Comparison of ENCODE assay signal across 9 cellular contexts in the genomic region with DNA sequence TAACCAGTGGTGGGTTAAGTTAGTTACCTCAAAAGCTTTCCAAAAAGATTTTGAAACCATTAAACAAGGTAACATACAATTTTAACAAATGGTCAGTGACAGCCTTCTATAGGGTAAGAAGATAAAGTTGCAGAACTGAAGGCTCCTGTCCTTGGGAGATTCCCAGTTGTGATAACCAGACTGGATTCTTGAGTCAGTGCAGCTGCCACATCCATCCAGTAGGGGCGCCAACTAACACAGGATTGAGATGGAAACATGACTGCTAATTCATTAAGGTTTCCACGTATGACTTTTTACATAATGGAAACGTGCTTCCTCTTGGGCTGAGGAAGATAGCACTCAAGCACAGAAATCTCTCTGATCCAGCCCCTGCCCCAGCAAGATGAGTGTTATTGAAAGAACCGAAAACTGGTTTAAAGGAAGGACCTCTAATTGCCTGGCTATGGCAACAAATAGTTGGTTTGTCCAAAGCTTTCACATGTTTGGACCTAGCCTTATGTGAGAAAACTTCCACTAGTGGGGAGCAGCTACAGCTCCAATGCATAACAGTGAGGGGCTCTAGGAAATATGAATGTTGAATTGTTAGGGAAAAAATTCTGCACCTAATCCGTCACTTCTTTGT.
A peak's percentile ranks its signal among the peaks of the same experiment; 100 is the strongest.
DNase-seq lines count a peak whose midpoint lies in the region; ATAC-seq and TF ChIP-seq lines count a peak whose summit lies in the region.
"Had no signal": no experiment of that assay in that cellular context is flagged by ENCODE, and none has a peak within 500 bp of the region (broad histone marks: within the 10 kb centered on the region; RNA-seq: fewer than 3 reads in every experiment).

No MANE protein-coding gene starts in this region.

- no peak for TF ChIP-seq POLR2A in NB4 (IDR thresholded peaks at IDR 0.05; ENCODE audit: extremely low read depth, insufficient read length)
- no peak for TF ChIP-seq POLR2A in spleen (IDR thresholded peaks at IDR 0.05)

- peaks cover 0 to 15% (median 0%) of the 10 kb centered on the region in 8 donors for H3K9me3 ChIP-seq in spleen

- WGBS in spleen, 5 donors = 57 to 66% (median 60%) methylated on average over 5 of the region's 5 CpGs

- no peaks in the 10 kb centered on the region for H3K4me1 ChIP-seq in spleen

- H3K27ac ChIP-seq in spleen = no peak overlapping the region

- H3K27me3 ChIP-seq in spleen (replicated peaks in 1 of 7) = no peaks in the 10 kb centered on the region

- no peak for ATAC-seq in HG03045 (IDR thresholded peaks at IDR 0.05; ENCODE audit: unreplicated experiment)

- no peaks in the 10 kb centered on the region for H3K36me3 ChIP-seq in spleen

- DNase-seq in activated CD4-positive, alpha-beta T cell treated with anti-CD3 and anti-CD28 coated beads, Interleukin-2, amount 50 U/mL, for 48 hours = peak; percentile 0 to 9
- DNase-seq in activated CD4-positive, alpha-beta T cell treated with anti-CD3 and anti-CD28 coated beads, Interleukin-2, amount 50 U/mL, for 1 hour = no peak
- peak; percentile 36 for DNase-seq in NB4 (ENCODE audit: low read depth)
- DNase-seq in epithelial cell of esophagus (ENCODE audit: low read depth) = peak; percentile 20
- no peak for DNase-seq in spleen
- no peak for DNase-seq in T1000 (lab: John Stamatoyannopoulos, UW)
- DNase-seq in DMS79 treated with DMSO at 0.1 percent for 48 hours (lab: John Stamatoyannopoulos, UW) = no peak
- DNase-seq: stimulated activated naive B cell treated with anti-CD40 and anti-IgM and Interleukin-4, amounts not matched to agents 10 μg/mL and 1 μg/mL and 100 μg/mL, for 72 hours had no signal

- peak; percentile 90 for TF ChIP-seq CTCF in NB4 (IDR thresholded peaks at IDR 0.05; ENCODE audit: low read depth, low read length)
- peak; percentile 53 for TF ChIP-seq CTCF in epithelial cell of esophagus (IDR thresholded peaks at IDR 0.05; ENCODE audit: insufficient read depth, low read depth, low read length, missing control alignments)
- TF ChIP-seq CTCF in spleen (IDR thresholded peaks at IDR 0.05 in 8 of 11, conservative IDR thresholded peaks at IDR 0.05 in 3 of 11) = peak in 6 of 11 experiments; percentile 20 to 44 (median 36)

- H3K4me3 ChIP-seq in NB4 (ENCODE audit: low read depth, low read length) (no peak overlapping the region), epithelial cell of esophagus (ENCODE audit: low read length) (no peak overlapping the region), spleen (no peak overlapping the region)

- intact Hi-C loops in spleen (cut with DNase I; ENCODE audit: low total_unique reads) = no loop called here

Comparison
In these comparisons a context has a peak if more than half of its experiments do, and no peak if none do; other contexts are left out.
1. DNase-seq: peak in activated CD4-positive, alpha-beta T cell treated with anti-CD3 and anti-CD28 coated beads, Interleukin-2, amount 50 U/mL, for 48 hours (2 of 2), NB4 (single experiment) and epithelial cell of esophagus (single experiment); none in activated CD4-positive, alpha-beta T cell treated with anti-CD3 and anti-CD28 coated beads, Interleukin-2, amount 50 U/mL, for 1 hour (single experiment), spleen (single experiment), T1000 (single experiment) and DMS79 treated with DMSO at 0.1 percent for 48 hours (single experiment).
2. CTCF ChIP-seq: peak in every context shown above with its lines; median percentile 90 in NB4; 53 in epithelial cell of esophagus; 36 in spleen.